In genomic region chr15:59237119-59237853, GRCh38 we compare ENCODE assay signal across 13 cellular contexts. TPM values are rescaled to one million over a fixed set of nuclear protein-coding genes. Genes with fewer than 3 reads are reported as not detected.
DNase-seq lines count a peak whose midpoint lies in the region; ATAC-seq and TF ChIP-seq lines count a peak whose summit lies in the region.
"Had no signal": no experiment of that assay in that cellular context is flagged by ENCODE, and none has a peak within 500 bp of the region (broad histone marks: within the 10 kb centered on the region; RNA-seq: fewer than 3 reads in every experiment).

No MANE protein-coding gene starts in this region.

- H3K4me1 Mint-ChIP-seq in activated CD4-positive, alpha-beta T cell treated with anti-CD3 and anti-CD28 coated beads, Interleukin-2, amount 10 ng/mL, durations not matched to agents 24 days and 14 days: peaks cover 13% of the 10 kb centered on the region

- no peak overlapping the region for H3K27ac Mint-ChIP-seq in activated CD4-positive, alpha-beta T cell treated with anti-CD3 and anti-CD28 coated beads, Interleukin-2, amount 10 ng/mL, durations not matched to agents 24 days and 14 days

- no peak overlapping the region for H3K4me3 Mint-ChIP-seq in activated CD4-positive, alpha-beta T cell treated with anti-CD3 and anti-CD28 coated beads, Interleukin-2, amount 10 ng/mL, durations not matched to agents 24 days and 14 days
- H3K4me3 Mint-ChIP-seq: activated T-cell treated with anti-CD3 and anti-CD28 coated beads, Interleukin-2, amount 50 U/mL, for 4 hours had no signal

- intact Hi-C loops in activated CD4-positive, alpha-beta T cell treated with anti-CD3 and anti-CD28 coated beads, Interleukin-2, amount 10 ng/mL, durations not matched to agents 24 days and 14 days (cut with micrococcal nuclease): no loop called here
- intact Hi-C loops in ovary (cut with DNase I): no loop called here

- H3K36me3 Mint-ChIP-seq in activated CD4-positive, alpha-beta T cell treated with anti-CD3 and anti-CD28 coated beads, Interleukin-2, amount 10 ng/mL, durations not matched to agents 24 days and 14 days (ENCODE audit: low read depth): peaks cover 5% of the 10 kb centered on the region

- no peak for TF ChIP-seq EP300 in ovary (IDR thresholded peaks at IDR 0.05)

- no peaks in the 10 kb centered on the region for H3K27me3 Mint-ChIP-seq in activated CD4-positive, alpha-beta T cell treated with anti-CD3 and anti-CD28 coated beads, Interleukin-2, amount 10 ng/mL, durations not matched to agents 24 days and 14 days

- DNase-seq in foreskin melanocyte (peak; percentile 38), DMS79 treated with DMSO at 0.1 percent for 48 hours (lab: John Stamatoyannopoulos, UW) (no peak), ovary (no peak), NCI-H1092 (lab: John Stamatoyannopoulos, UW) (no peak)
- no peak for DNase-seq in activated CD4-positive, alpha-beta T cell treated with anti-CD3 and anti-CD28 coated beads, Interleukin-2, amount 10 ng/mL, durations not matched to agents 24 days and 14 days
- DNase-seq: activated T-cell treated with anti-CD3 and anti-CD28 coated beads, Interleukin-2, amount 50 U/mL, for 4 hours; SJCRH30; stimulated activated CD4-positive, alpha-beta T cell treated with anti-CD3 and anti-CD28 coated beads, Interleukin-12 subunit alpha, Interleukin-12 subunit beta, amount 100 ng/mL, for 4 hours had no signal

- H3K36me3 ChIP-seq in ovary: no peaks in the 10 kb centered on the region

- peak; percentile 77 for ATAC-seq in GM18511 (IDR thresholded peaks at IDR 0.05; ENCODE audit: unreplicated experiment)
- ATAC-seq in GM21737 (IDR thresholded peaks at IDR 0.05; ENCODE audit: unreplicated experiment): peak; percentile 64
- peak; percentile 44 for ATAC-seq in HG03558 (IDR thresholded peaks at IDR 0.05; ENCODE audit: extremely low read depth, unreplicated experiment)
- ATAC-seq: activated T-cell treated with anti-CD3 and anti-CD28 coated beads, Interleukin-2, amount 50 U/mL, for 4 hours had no signal

- H3K4me1 ChIP-seq in ovary (ENCODE audit: insufficient read depth): no peaks in the 10 kb centered on the region
- H3K4me1 ChIP-seq: SJCRH30 had no signal

- H3K27me3 ChIP-seq in ovary: no peaks in the 10 kb centered on the region
- H3K27me3 ChIP-seq: SJCRH30 had no signal

- no peak for TF ChIP-seq CTCF in ovary (IDR thresholded peaks at IDR 0.05)

- 92 to 95% (median 93%) methylated on average over 8 of the region's 8 CpGs for WGBS in ovary, 3 donors

- H3K4me3 ChIP-seq in ovary: no peak overlapping the region
- H3K4me3 ChIP-seq: SJCRH30 had no signal

- no peaks in the 10 kb centered on the region for H3K9me3 ChIP-seq in ovary
- H3K9me3 ChIP-seq: SJCRH30 had no signal

- H3K9me3 Mint-ChIP-seq in activated CD4-positive, alpha-beta T cell treated with anti-CD3 and anti-CD28 coated beads, Interleukin-2, amount 10 ng/mL, durations not matched to agents 24 days and 14 days: no peaks in the 10 kb centered on the region
- H3K9me3 Mint-ChIP-seq: activated T-cell treated with anti-CD3 and anti-CD28 coated beads, Interleukin-2, amount 50 U/mL, for 4 hours had no signal

- no peak for TF ChIP-seq POLR2A in ovary (IDR thresholded peaks at IDR 0.05)

- H3K27ac ChIP-seq in ovary: no peak overlapping the region
- H3K27ac ChIP-seq: SJCRH30 had no signal

RNA-seq across cellular contexts. Expression of gene LDHAL6B, which starts 30.6 kb away (rescaled TPM):
- not detected in 2 replicates for total RNA-seq in activated CD4-positive, alpha-beta T cell treated with anti-CD3 and anti-CD28 coated beads, Interleukin-2, amount 10 ng/mL, durations not matched to agents 24 days and 14 days
- not detected for total RNA-seq in ovary
- polyA plus RNA-seq in ovary: not detected
- total RNA-seq: activated T-cell treated with anti-CD3 and anti-CD28 coated beads, Interleukin-2, amount 50 U/mL, for 4 hours; kidney epithelial cell; SJCRH30; urinary bladder had no signal
- polyA plus RNA-seq: urinary bladder had no signal
